Comparison of ENCODE assay signal across 8 cellular contexts in the genomic region with DNA sequence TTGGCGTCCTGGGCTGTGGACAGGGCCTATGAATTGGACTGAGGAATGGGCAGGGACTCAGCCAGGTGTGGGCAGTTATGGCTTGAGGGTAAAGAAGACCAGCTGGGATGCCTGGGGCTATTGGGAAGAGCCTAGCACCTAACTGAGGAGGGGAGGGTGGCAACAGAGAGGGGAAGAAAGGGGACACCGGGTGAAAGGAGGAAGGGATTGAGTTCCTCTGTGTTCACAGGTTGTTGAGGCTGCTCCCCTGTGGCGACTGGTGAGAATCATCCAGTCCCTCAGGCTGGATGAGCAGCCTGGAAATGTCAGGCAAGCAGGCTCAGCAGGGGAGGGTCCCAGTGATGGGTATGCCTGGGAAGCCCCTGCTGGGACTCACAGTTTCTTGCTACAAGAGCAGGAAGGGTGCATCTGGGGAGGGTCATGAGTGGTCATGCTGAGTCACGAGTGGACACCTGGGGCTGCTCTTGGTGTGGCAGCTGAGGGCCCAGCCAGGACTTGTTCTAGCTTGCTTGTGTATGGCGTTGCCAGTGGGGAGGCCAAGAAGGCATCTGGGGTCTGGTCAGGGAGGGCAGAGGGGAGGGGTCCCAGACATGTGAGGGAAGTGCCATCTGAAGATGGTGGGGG. TPM values are rescaled to one million over a fixed set of nuclear protein-coding genes. Genes with fewer than 3 reads are reported as not detected.
DNase-seq lines count a peak whose midpoint lies in the region; ATAC-seq and TF ChIP-seq lines count a peak whose summit lies in the region.

No MANE protein-coding gene starts in this region.

- no peak overlapping the region for H4K5ac ChIP-seq in H9 (ENCODE audit: insufficient read length, low read depth, low read length)

- POLR2A ChIA-PET in activated CD8-positive, alpha-beta T cell treated with anti-CD3 and anti-CD28 coated beads, Interleukin-2, amount 10 ng/mL, durations not matched to agents 7 days and 5 days (lab: Charles Lee), result interaction anchor here (0.6 kb wide), 1 partner anchor 1079 kb away, joined by 3 read pairs; the partner anchor contains the start of gene ZNF548

- no peak overlapping the region for H2BK12ac ChIP-seq in H9 (ENCODE audit: insufficient read length, low read depth, low read length)

- no peaks in the 10 kb centered on the region for H3K4me1 ChIP-seq in BE2C
- H3K4me1 ChIP-seq in H9 (ENCODE audit: insufficient read depth, low read length), result no peaks in the 10 kb centered on the region

- H2AFZ ChIP-seq in H9 (ENCODE audit: low read length), result no peak overlapping the region

- no peaks in the 10 kb centered on the region for H3K79me2 ChIP-seq in H9 (ENCODE audit: insufficient read depth, low read length)

- H3K56ac ChIP-seq in H9 (ENCODE audit: insufficient read length, low read depth, low read length), result no peak overlapping the region

- no peak overlapping the region for H2BK5ac ChIP-seq in H9 (ENCODE audit: insufficient read length, low read length)

- peaks cover 23% of the 10 kb centered on the region for H3K36me3 ChIP-seq in BE2C

- no peaks in the 10 kb centered on the region for H4K20me1 ChIP-seq in H9 (ENCODE audit: control insufficient read depth, insufficient read depth, insufficient read length)

- H3K36me3 Mint-ChIP-seq in H9 (ENCODE audit: insufficient read depth in 1 of 3, low read depth in 3 of 3) (peaks cover 2 to 20% (median 4%) of the 10 kb centered on the region in 3 experiments; a peak in 6 of 7 replicates), memory B cell (peaks cover 7% of the 10 kb centered on the region)
- peaks cover 21% of the 10 kb centered on the region for H3K36me3 Mint-ChIP-seq in activated CD8-positive, alpha-beta T cell treated with anti-CD3 and anti-CD28 coated beads, Interleukin-2, amount 10 ng/mL, durations not matched to agents 7 days and 5 days (ENCODE audit: low read depth)

- H3T11ph ChIP-seq in H9 (ENCODE audit: low read length), result no peak overlapping the region

- TF ChIP-seq CTCF in BE2C (IDR thresholded peaks at IDR 0.05; ENCODE audit: low read depth, low read length), result no peak
- no peak for TF ChIP-seq CTCF in H9 (conservative IDR thresholded peaks at IDR 0.05)

- no peak overlapping the region for H3K23ac ChIP-seq in H9 (ENCODE audit: insufficient read length, low read depth, low read length)

- H3K9me3 Mint-ChIP-seq in H9, result no peaks in the 10 kb centered on the region; a peak in 1 of 5 replicates
- no peaks in the 10 kb centered on the region for H3K9me3 Mint-ChIP-seq in activated CD8-positive, alpha-beta T cell treated with anti-CD3 and anti-CD28 coated beads, Interleukin-2, amount 10 ng/mL, durations not matched to agents 7 days and 5 days (ENCODE audit: insufficient read depth)
- no peaks in the 10 kb centered on the region for H3K9me3 Mint-ChIP-seq in memory B cell

- WGBS in H9 (ENCODE audit: extremely low coverage, insufficient read length, low lambda C conversion rate), result no CpG with 5 or more reads among the region's 5 CpGs

- no peaks in the 10 kb centered on the region for H3K9me3 ChIP-seq in BE2C
- no peaks in the 10 kb centered on the region for H3K9me3 ChIP-seq in H9 (ENCODE audit: control insufficient read depth, low read depth, low read length)

- no peaks in the 10 kb centered on the region for H3K23me2 ChIP-seq in H9 (ENCODE audit: insufficient read length, low read depth, low read length, poor library complexity, severe bottlenecking)

- H2AK5ac ChIP-seq in H9 (ENCODE audit: insufficient read length, low read length), result no peak overlapping the region

- H2BK15ac ChIP-seq in H9 (ENCODE audit: low read depth, low read length), result no peak overlapping the region

- peak overlapping the region; percentile 79 to 84 for H3K4me3 Mint-ChIP-seq in H9
- peak overlapping the region; percentile 83 for H3K4me3 Mint-ChIP-seq in activated CD8-positive, alpha-beta T cell treated with anti-CD3 and anti-CD28 coated beads, Interleukin-2, amount 10 ng/mL, durations not matched to agents 7 days and 5 days
- H3K4me3 Mint-ChIP-seq in memory B cell, result peak overlapping the region; percentile 65

- H3K4me3 ChIP-seq in BE2C (ENCODE audit: low read depth, low read length), result peak overlapping the region; percentile 85

- H3K14ac ChIP-seq in H9 (ENCODE audit: insufficient read depth, low read length), result no peak overlapping the region

- no peaks in the 10 kb centered on the region for H3K79me1 ChIP-seq in H9 (ENCODE audit: insufficient read depth, low read depth, low read length, poor library complexity, severe bottlenecking)

- H3K4me1 Mint-ChIP-seq in H9 (peaks cover 10 to 14% of the 10 kb centered on the region in 2 experiments), memory B cell (peaks cover 13% of the 10 kb centered on the region)
- peaks cover 22% of the 10 kb centered on the region for H3K4me1 Mint-ChIP-seq in activated CD8-positive, alpha-beta T cell treated with anti-CD3 and anti-CD28 coated beads, Interleukin-2, amount 10 ng/mL, durations not matched to agents 7 days and 5 days (ENCODE audit: low read depth)

- H4K8ac ChIP-seq in H9 (replicated peaks; ENCODE audit: insufficient read length, low read depth, low read length), result no peak overlapping the region

- DNase-seq in BE2C (no peak), H9 (no peak), memory B cell (ENCODE audit: low spot score in 2 of 2) (no peak), SKM-1 treated with dmso at 0.1 percent for 144 hours (lab: John Stamatoyannopoulos, UW; ENCODE audit: unreplicated experiment) (no peak), cerebellar nuclear complex (lab: John Stamatoyannopoulos, UW) (no peak), NAMALWA (ENCODE audit: low spot score) (no peak)
- DNase-seq in activated CD8-positive, alpha-beta T cell treated with anti-CD3 and anti-CD28 coated beads, Interleukin-2, amount 10 ng/mL, durations not matched to agents 7 days and 5 days, result no peak

- ATAC-seq in activated CD8-positive, alpha-beta T cell treated with anti-CD3 and anti-CD28 coated beads, Interleukin-2, amount 10 ng/mL, durations not matched to agents 7 days and 5 days, result no peak
- ATAC-seq in memory B cell (ENCODE audit: low read depth), result no peak
- no peak for ATAC-seq in GM18520 (IDR thresholded peaks at IDR 0.05; ENCODE audit: unreplicated experiment)

- H3K27me3 Mint-ChIP-seq in H9 (ENCODE audit: low read depth) (peaks cover 9% of the 10 kb centered on the region), memory B cell (no peaks in the 10 kb centered on the region)
- peaks cover 2% of the 10 kb centered on the region for H3K27me3 Mint-ChIP-seq in activated CD8-positive, alpha-beta T cell treated with anti-CD3 and anti-CD28 coated beads, Interleukin-2, amount 10 ng/mL, durations not matched to agents 7 days and 5 days (ENCODE audit: low read depth)

- H2BK120ac ChIP-seq in H9 (ENCODE audit: low read depth, low read length, poor library complexity, severe bottlenecking), result no peak overlapping the region

- H3K27me3 ChIP-seq in BE2C, result no peaks in the 10 kb centered on the region
- H3K27me3 ChIP-seq in H9 (ENCODE audit: insufficient read depth, low read length), result no peaks in the 10 kb centered on the region

- H3K9ac ChIP-seq in H9 (ENCODE audit: extremely low read depth, insufficient read length, low read length), result no peak overlapping the region

- H3K27ac ChIP-seq in H9 (ENCODE audit: insufficient read length, low read depth, low read length), result no peak overlapping the region

- H3K4ac ChIP-seq in H9 (ENCODE audit: low read depth, low read length), result no peak overlapping the region

- H2BK20ac ChIP-seq in H9 (ENCODE audit: low read depth, low read length, poor library complexity, severe bottlenecking), result no peak overlapping the region

- no peak overlapping the region for H3K4me2 ChIP-seq in H9 (ENCODE audit: insufficient read depth, insufficient read length, low read length)

- no peak overlapping the region for H4K91ac ChIP-seq in H9 (ENCODE audit: insufficient read length, low read depth, low read length)

- H3K27ac Mint-ChIP-seq in H9, result peak overlapping the region in 1 of 3 experiments; percentile 96; a peak in 2 of 7 replicates
- peak overlapping the region; percentile 60 for H3K27ac Mint-ChIP-seq in activated CD8-positive, alpha-beta T cell treated with anti-CD3 and anti-CD28 coated beads, Interleukin-2, amount 10 ng/mL, durations not matched to agents 7 days and 5 days
- H3K27ac Mint-ChIP-seq in memory B cell, result no peak overlapping the region

- CTCF ChIA-PET in activated CD8-positive, alpha-beta T cell treated with anti-CD3 and anti-CD28 coated beads, Interleukin-2, amount 10 ng/mL, durations not matched to agents 7 days and 5 days (lab: Charles Lee), result no interaction called here

- H3K18ac ChIP-seq in H9 (ENCODE audit: insufficient read length, low read depth, low read length), result no peak overlapping the region

RNA-seq across cellular contexts. Expression of gene ZNF324, which starts 1.4 kb away (rescaled TPM):
- 15.0 TPM for polyA plus RNA-seq in BE2C (2012; ENCODE audit: insufficient read depth, insufficient read length, low read depth)
- 12.7 and 14.8 TPM in 2 replicates for total RNA-seq in H9 (2021)
- 10 to 100 TPM; 13.8 to 15.8 TPM for total RNA-seq in activated CD8-positive, alpha-beta T cell treated with anti-CD3 and anti-CD28 coated beads, Interleukin-2, amount 10 ng/mL, durations not matched to agents 7 days and 5 days

RNA-seq across cellular contexts. Expression of gene ZNF446, which starts 7.8 kb away (rescaled TPM):
- 19.1 TPM for polyA plus RNA-seq in BE2C (2012; ENCODE audit: insufficient read depth, insufficient read length, low read depth)
- total RNA-seq in H9 (2021), result 7.6 and 8.4 TPM in 2 replicates
- total RNA-seq in activated CD8-positive, alpha-beta T cell treated with anti-CD3 and anti-CD28 coated beads, Interleukin-2, amount 10 ng/mL, durations not matched to agents 7 days and 5 days, result 1 to 10 TPM; 6.9 to 7.8 TPM

RNA-seq across cellular contexts. Expression of gene ZNF324B, which starts 16.9 kb away (rescaled TPM):
- polyA plus RNA-seq in BE2C (2012; ENCODE audit: insufficient read depth, insufficient read length, low read depth), result 4.4 TPM
- 6.3 and 8.7 TPM in 2 replicates for total RNA-seq in H9 (2021)
- total RNA-seq in activated CD8-positive, alpha-beta T cell treated with anti-CD3 and anti-CD28 coated beads, Interleukin-2, amount 10 ng/mL, durations not matched to agents 7 days and 5 days, result 10 to 100 TPM; 10.6 to 12.5 TPM

RNA-seq across cellular contexts. Expression of gene ZNF132, which starts 28.4 kb away (rescaled TPM):
- polyA plus RNA-seq in BE2C (2012; ENCODE audit: insufficient read depth, insufficient read length, low read depth), result 6.0 TPM
- 0.24 and 0.42 TPM in 2 replicates for total RNA-seq in H9 (2021)
- 1 to 10 TPM; 5.1 to 6.0 TPM for total RNA-seq in activated CD8-positive, alpha-beta T cell treated with anti-CD3 and anti-CD28 coated beads, Interleukin-2, amount 10 ng/mL, durations not matched to agents 7 days and 5 days

RNA-seq across cellular contexts. Expression of gene SLC27A5, which starts 43.5 kb away (rescaled TPM):
- 44.5 TPM for polyA plus RNA-seq in BE2C (2012; ENCODE audit: insufficient read depth, insufficient read length, low read depth)
- 16.7 and 17.1 TPM in 2 replicates for total RNA-seq in H9 (2021)
- 10 to 100 TPM; 12.2 to 14.4 TPM for total RNA-seq in activated CD8-positive, alpha-beta T cell treated with anti-CD3 and anti-CD28 coated beads, Interleukin-2, amount 10 ng/mL, durations not matched to agents 7 days and 5 days
